25 cellular contexts compared by ENCODE assay signal in genomic region chr12:116182359-116183063, GRCh38.
DNase-seq lines count a peak whose midpoint lies in the region; ATAC-seq, FAIRE-seq and TF ChIP-seq lines count a peak whose summit lies in the region.
"Had no signal": no experiment of that assay in that cellular context is flagged by ENCODE, and none has a peak within 500 bp of the region (broad histone marks: within the 10 kb centered on the region; RNA-seq: fewer than 3 reads in every experiment).

No MANE protein-coding gene starts in this region.

- DNase-seq in DMS79 (lab: John Stamatoyannopoulos, UW) (peak; percentile 14), DMS79 treated with DMSO at 0.1 percent for 48 hours (lab: John Stamatoyannopoulos, UW) (no peak), GM23338 (ENCODE audit: low spot score) (no peak), astrocyte (ENCODE audit: low read depth) (no peak), GM10248 (ENCODE audit: extremely low spot score) (no peak), nucleus accumbens (lab: John Stamatoyannopoulos, UW) (no peak)
- no peak for DNase-seq in naive thymus-derived CD4-positive, alpha-beta T cell
- DNase-seq: activated CD4-positive, CD25-positive, alpha-beta regulatory T cell; activated CD8-positive, alpha-beta T cell treated with anti-CD3 and anti-CD28 coated beads, Interleukin-2, amount 10 ng/mL, durations not matched to agents 7 days and 5 days; activated gamma-delta T cell; amniotic stem cell; head of caudate nucleus; KBM-7; left colon; mucosa of descending colon; NCI-H146; NCI-H2171; RPMI8226; SK-N-SH; small intestine; stimulated activated CD4-positive, alpha-beta T cell treated with anti-CD3 and anti-CD28 coated beads, Interleukin-2, amount 100 ng/mL, for 24 hours had no signal

- H3K4me3 ChIP-seq in GM23338, result no peak overlapping the region
- no peak overlapping the region for H3K4me3 ChIP-seq in astrocyte (ENCODE audit: insufficient read depth, low read depth, low read length)
- H3K4me3 ChIP-seq in naive thymus-derived CD4-positive, alpha-beta T cell (ENCODE audit: low read length), result no peak overlapping the region
- no peak overlapping the region for H3K4me3 ChIP-seq in gastroesophageal sphincter
- H3K4me3 ChIP-seq: mucosa of descending colon had no signal

- H2AFZ ChIP-seq in GM23338, result no peak overlapping the region
- no peak overlapping the region for H2AFZ ChIP-seq in astrocyte (ENCODE audit: low read depth, low read length)

- POLR2A ChIA-PET in naive thymus-derived CD4-positive, alpha-beta T cell (lab: Charles Lee), result no interaction called here
- POLR2A ChIA-PET in GM10248 (lab: Yijun Ruan, JAX), result no interaction called here

- no peak overlapping the region for H3K4me3 Mint-ChIP-seq in GM23338
- H3K4me3 Mint-ChIP-seq in astrocyte (ENCODE audit: unreplicated experiment), result no peak overlapping the region
- H3K4me3 Mint-ChIP-seq in naive thymus-derived CD4-positive, alpha-beta T cell, result peak overlapping the region in 6 of 10 donors; percentile 1 to 19 (median 11)
- H3K4me3 Mint-ChIP-seq: activated CD8-positive, alpha-beta T cell treated with anti-CD3 and anti-CD28 coated beads, Interleukin-2, amount 10 ng/mL, durations not matched to agents 7 days and 5 days; stimulated activated effector memory CD8-positive, alpha-beta T cell treated with anti-CD3 and anti-CD28 coated beads, Interleukin-12 subunit alpha, Interleukin-12 subunit beta, amount 100 ng/mL, for 72 hours had no signal

- no peak for TF ChIP-seq EP300 in gastroesophageal sphincter (IDR thresholded peaks at IDR 0.05)

- peaks cover 99% of the 10 kb centered on the region for H3K79me2 ChIP-seq in GM23338 (replicated peaks; ENCODE audit: insufficient read depth)
- H3K79me2 ChIP-seq in astrocyte (ENCODE audit: insufficient read depth, low read length), result peaks cover 99% of the 10 kb centered on the region

- no peaks in the 10 kb centered on the region for H3F3A ChIP-seq in GM23338 (replicated peaks; ENCODE audit: low read depth)

- no peaks in the 10 kb centered on the region for H3K9me2 ChIP-seq in GM23338 (ENCODE audit: insufficient read depth)
- H3K9me2 ChIP-seq: SK-N-SH had no signal

- no peak for TF ChIP-seq POLR2A in gastroesophageal sphincter (IDR thresholded peaks at IDR 0.05)

- ATAC-seq in GM23338 (peak; percentile 58), gastroesophageal sphincter (no peak)
- ATAC-seq in naive thymus-derived CD4-positive, alpha-beta T cell, result no peak
- ATAC-seq: activated CD8-positive, alpha-beta T cell treated with anti-CD3 and anti-CD28 coated beads, Interleukin-2, amount 10 ng/mL, durations not matched to agents 7 days and 5 days; left colon; mucosa of descending colon; stimulated activated effector memory CD8-positive, alpha-beta T cell treated with anti-CD3 and anti-CD28 coated beads, Interleukin-12 subunit alpha, Interleukin-12 subunit beta, amount 100 ng/mL, for 72 hours had no signal

- H3K9ac ChIP-seq in astrocyte (ENCODE audit: low read length), result no peak overlapping the region
- H3K9ac ChIP-seq: SK-N-SH had no signal

- H3K4me2 ChIP-seq in GM23338 (no peak overlapping the region), astrocyte (ENCODE audit: low read length) (no peak overlapping the region)
- H3K4me2 ChIP-seq: SK-N-SH had no signal

- intact Hi-C loops in naive thymus-derived CD4-positive, alpha-beta T cell (cut with micrococcal nuclease), result no loop called here

- CTCF ChIA-PET in naive thymus-derived CD4-positive, alpha-beta T cell (lab: Charles Lee), result no interaction called here
- CTCF ChIA-PET in GM10248 (lab: Yijun Ruan, JAX), result interaction anchor here (1.2 to 1.9 kb wide), 2 partner anchors 8 to 11 kb away, joined by 3 to 7 read pairs; no protein-coding TSS in a partner anchor

- H3K4me1 ChIP-seq in GM23338 (ENCODE audit: insufficient read depth) (no peaks in the 10 kb centered on the region; the same call in 1 of the 2 replicates), astrocyte (ENCODE audit: insufficient read depth, low read length) (peaks cover 9% of the 10 kb centered on the region), gastroesophageal sphincter (peaks cover 2 to 87% (median 16%) of the 10 kb centered on the region in 3 donors)
- peaks cover 0 to 19% of the 10 kb centered on the region in 2 donors for H3K4me1 ChIP-seq in naive thymus-derived CD4-positive, alpha-beta T cell (ENCODE audit: control insufficient read depth in 2 of 2, insufficient read depth in 2 of 2, low read length in 2 of 2)

- H3K27me3 ChIP-seq in GM23338 (ENCODE audit: insufficient read depth) (no peaks in the 10 kb centered on the region), astrocyte (ENCODE audit: insufficient read depth, low read length) (no peaks in the 10 kb centered on the region), gastroesophageal sphincter (no peaks in the 10 kb centered on the region)
- H3K27me3 ChIP-seq in naive thymus-derived CD4-positive, alpha-beta T cell (ENCODE audit: control insufficient read depth in 2 of 2, insufficient read depth in 2 of 2, low read length in 2 of 2), result no peaks in the 10 kb centered on the region

- H3K9me3 ChIP-seq in astrocyte (ENCODE audit: insufficient read depth, low read depth, low read length), result no peaks in the 10 kb centered on the region
- H3K9me3 ChIP-seq in naive thymus-derived CD4-positive, alpha-beta T cell (ENCODE audit: control insufficient read depth in 2 of 3, low read length in 3 of 3), result no peaks in the 10 kb centered on the region
- H3K9me3 ChIP-seq in gastroesophageal sphincter, result no peaks in the 10 kb centered on the region
- H3K9me3 ChIP-seq: mucosa of descending colon, SK-N-SH had no signal

- H3K36me3 ChIP-seq in GM23338 (ENCODE audit: insufficient read depth) (no peaks in the 10 kb centered on the region), astrocyte (ENCODE audit: insufficient read depth, low read length) (no peaks in the 10 kb centered on the region), gastroesophageal sphincter (no peaks in the 10 kb centered on the region)
- H3K36me3 ChIP-seq in naive thymus-derived CD4-positive, alpha-beta T cell (ENCODE audit: control insufficient read depth in 2 of 3, insufficient read depth in 3 of 3, low read length in 3 of 3), result no peaks in the 10 kb centered on the region

- H3K36me3 Mint-ChIP-seq in GM23338 (ENCODE audit: low read depth) (no peaks in the 10 kb centered on the region), astrocyte (ENCODE audit: low read depth, unreplicated experiment) (no peaks in the 10 kb centered on the region)
- peaks cover 0 to 3% (median 0%) of the 10 kb centered on the region in 5 donors for H3K36me3 Mint-ChIP-seq in naive thymus-derived CD4-positive, alpha-beta T cell
- H3K36me3 Mint-ChIP-seq: stimulated activated effector memory CD8-positive, alpha-beta T cell treated with anti-CD3 and anti-CD28 coated beads, Interleukin-12 subunit alpha, Interleukin-12 subunit beta, amount 100 ng/mL, for 72 hours had no signal

- H3K27ac ChIP-seq in GM23338 (ENCODE audit: low read depth), result no peak overlapping the region
- H3K27ac ChIP-seq in astrocyte (ENCODE audit: low read depth, low read length), result no peak overlapping the region
- H3K27ac ChIP-seq in naive thymus-derived CD4-positive, alpha-beta T cell (ENCODE audit: low read depth, low read length), result no peak overlapping the region
- no peak overlapping the region for H3K27ac ChIP-seq in gastroesophageal sphincter
- H3K27ac ChIP-seq: 22Rv1 had no signal

- 91 to 100% methylated on average over 1 of the region's 1 CpG for WGBS in gastroesophageal sphincter (ENCODE audit: low coverage in 1 of 2), 2 donors

- FAIRE-seq in astrocyte (lab: Jason Lieb, UNC), result no peak
- FAIRE-seq: endothelial cell of umbilical vein, small intestine had no signal

- peak overlapping the region; percentile 3; the same call in 1 of the 2 replicates for H3K27ac Mint-ChIP-seq in GM23338
- H3K27ac Mint-ChIP-seq in astrocyte (ENCODE audit: unreplicated experiment), result peak overlapping the region; percentile 6
- peak overlapping the region in 8 of 9 donors; percentile 3 to 66 (median 18) for H3K27ac Mint-ChIP-seq in naive thymus-derived CD4-positive, alpha-beta T cell
- H3K27ac Mint-ChIP-seq: activated CD8-positive, alpha-beta T cell treated with anti-CD3 and anti-CD28 coated beads, Interleukin-2, amount 10 ng/mL, durations not matched to agents 7 days and 5 days had no signal

- H3K9me3 Mint-ChIP-seq in GM23338, result no peaks in the 10 kb centered on the region
- no peaks in the 10 kb centered on the region for H3K9me3 Mint-ChIP-seq in astrocyte (ENCODE audit: unreplicated experiment)
- H3K9me3 Mint-ChIP-seq in naive thymus-derived CD4-positive, alpha-beta T cell, result no peaks in the 10 kb centered on the region
- H3K9me3 Mint-ChIP-seq: stimulated activated effector memory CD8-positive, alpha-beta T cell treated with anti-CD3 and anti-CD28 coated beads, Interleukin-12 subunit alpha, Interleukin-12 subunit beta, amount 100 ng/mL, for 72 hours had no signal

- H3K4me1 Mint-ChIP-seq in GM23338 (peaks cover 32% of the 10 kb centered on the region), astrocyte (ENCODE audit: low read depth, unreplicated experiment) (peaks cover 55% of the 10 kb centered on the region)
- H3K4me1 Mint-ChIP-seq in naive thymus-derived CD4-positive, alpha-beta T cell, result peaks cover 43 to 99% (median 78%) of the 10 kb centered on the region in 7 donors

- TF ChIP-seq CTCF in GM23338 (conservative IDR thresholded peaks at IDR 0.05; ENCODE audit: low read depth in 2 of 2) (no peak), astrocyte (IDR thresholded peaks at IDR 0.05; ENCODE audit: insufficient read depth, low read depth, low read length) (no peak), GM10248 (IDR thresholded peaks at IDR 0.05; ENCODE audit: control extremely low read depth, extremely low read depth, low read depth, missing control alignments) (no peak), gastroesophageal sphincter (IDR thresholded peaks at IDR 0.05) (no peak)

- H3K27me3 Mint-ChIP-seq in GM23338 (ENCODE audit: insufficient read depth, low read depth, poor library complexity) (peaks cover 2% of the 10 kb centered on the region), astrocyte (ENCODE audit: low read depth, unreplicated experiment) (no peaks in the 10 kb centered on the region)
- no peaks in the 10 kb centered on the region for H3K27me3 Mint-ChIP-seq in naive thymus-derived CD4-positive, alpha-beta T cell

- H4K20me1 ChIP-seq in GM23338 (replicated peaks; ENCODE audit: insufficient read depth), result peaks cover 6% of the 10 kb centered on the region; the same call in 1 of the 2 replicates
- peaks cover 98% of the 10 kb centered on the region for H4K20me1 ChIP-seq in astrocyte (ENCODE audit: insufficient read depth, low read length)

TF ChIP-seq in GM23338, 12 proteins besides CTCF, POLR2A, EP300 and RAD21 (continues in another document):
- TF ChIP-seq STAT1 (IDR thresholded peaks at IDR 0.05; ENCODE audit: unreplicated experiment) (no peak), ZNF114 (CRISPR knock-in tag; IDR thresholded peaks at IDR 0.05) (no peak), EZH2phosphoT487 (IDR thresholded peaks at IDR 0.05; ENCODE audit: unreplicated experiment) (no peak), POLR2AphosphoS5 (IDR thresholded peaks at IDR 0.05; ENCODE audit: low read depth) (no peak), CREB1 (CRISPR knock-in tag; IDR thresholded peaks at IDR 0.05; ENCODE audit: low read depth) (no peak), EZH2 (IDR thresholded peaks at IDR 0.05; ENCODE audit: low read depth, unreplicated experiment) (no peak)

Comparison
In these comparisons a context has a peak if more than half of its experiments do, and no peak if none do; other contexts are left out.
1. H3K4me3 Mint-ChIP-seq: peak in naive thymus-derived CD4-positive, alpha-beta T cell (6 of 10); none in GM23338 (single experiment) and astrocyte (single experiment).
2. Peak in every context shown above with its lines, with median percentiles within 50 percentile points of each other: H3K27ac Mint-ChIP-seq.